ENCODE assay signal across 10 cellular contexts in the genomic region with DNA sequence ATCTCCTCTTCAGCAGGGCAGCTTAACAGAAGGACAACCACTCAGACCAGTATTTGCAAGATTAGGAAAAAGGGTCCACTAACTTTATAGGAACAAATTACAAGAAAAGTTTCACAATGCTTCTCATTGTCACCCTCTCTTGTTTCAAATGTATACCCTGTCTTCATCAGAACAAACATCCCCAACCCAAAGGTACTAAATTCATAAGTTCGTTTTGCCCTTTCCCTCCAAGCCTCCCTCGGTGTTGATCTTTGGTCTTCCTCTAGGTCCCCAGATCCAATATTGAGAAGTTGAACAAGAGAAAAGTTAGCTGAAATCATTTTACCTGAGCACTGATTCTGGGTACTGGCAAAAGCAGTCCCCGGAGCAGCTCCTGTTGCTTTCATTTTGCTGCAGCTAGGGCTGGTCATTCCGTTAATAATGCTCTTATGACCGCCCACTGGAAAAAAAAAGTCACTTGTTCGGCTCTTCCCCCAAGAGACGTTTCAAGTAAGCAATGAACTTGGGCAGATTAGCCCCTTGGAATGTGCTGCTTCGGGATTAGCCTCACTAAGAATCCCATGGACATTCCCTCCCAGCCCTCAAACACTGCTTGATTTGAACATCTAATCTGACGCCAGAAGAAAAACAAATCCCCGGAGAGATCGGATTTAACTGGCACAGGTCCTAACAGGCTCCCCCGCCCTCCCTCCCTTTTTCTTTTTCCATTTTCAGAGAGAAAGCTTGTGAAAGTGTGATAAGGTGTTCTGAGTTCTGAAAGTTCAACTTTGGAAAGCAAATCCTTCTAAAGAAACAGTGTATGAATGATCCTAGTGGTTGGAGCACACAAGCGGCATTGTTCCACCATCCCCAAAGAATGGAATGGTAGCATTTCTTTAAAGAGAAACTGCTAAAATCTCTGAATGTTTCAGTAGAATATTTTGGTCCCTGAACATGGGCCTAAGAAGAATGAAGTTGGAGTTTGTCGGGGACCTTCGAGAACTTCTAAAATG.
A peak's percentile ranks its signal among the peaks of the same experiment; 100 is the strongest.
DNase-seq lines count a peak whose midpoint lies in the region; ATAC-seq, FAIRE-seq and TF ChIP-seq lines count a peak whose summit lies in the region.
"Had no signal": no experiment of that assay in that cellular context is flagged by ENCODE, and none has a peak within 500 bp of the region (broad histone marks: within the 10 kb centered on the region; RNA-seq: fewer than 3 reads in every experiment).

No MANE protein-coding gene starts in this region.

- no peak for FAIRE-seq in D721Med (lab: Jason Lieb, UNC)

- WGBS in spleen, 5 donors: 69 to 83% (median 77%) methylated on average over 15 of the region's 15 CpGs
- 42 to 53% methylated on average over 15 of the region's 15 CpGs for WGBS in lower leg skin, 2 donors

- H3K4me1 ChIP-seq in spleen: no peaks in the 10 kb centered on the region

- H3K4me3 ChIP-seq in coronary artery (peak overlapping the region; percentile 74), spleen (peak overlapping the region in 6 of 8 donors; percentile 5 to 47 (median 12)), lower leg skin (ENCODE audit: low read depth, poor library complexity, severe bottlenecking) (no peak overlapping the region)

- H3K36me3 ChIP-seq in spleen: no peaks in the 10 kb centered on the region

- H3K27ac ChIP-seq in coronary artery (peak overlapping the region; percentile 62 to 70), spleen (peak overlapping the region in 2 of 8 donors; percentile 10 to 16)

- H3K9me3 ChIP-seq in spleen: no peaks in the 10 kb centered on the region

- TF ChIP-seq POLR2A in spleen (IDR thresholded peaks at IDR 0.05) (no peak), lower leg skin (IDR thresholded peaks at IDR 0.05) (no peak)

- intact Hi-C loops in spleen (cut with DNase I; ENCODE audit: low total_unique reads): no loop called here
- intact Hi-C loops in lower leg skin (cut with DNase I; ENCODE audit: low total_unique reads): loop anchor here (5.0 kb wide), 1 partner anchor 232 kb away; no protein-coding TSS in a partner anchor

- H3K27me3 ChIP-seq in spleen (replicated peaks in 1 of 7): no peaks in the 10 kb centered on the region

- ATAC-seq in left lobe of liver: peak; percentile 85

- TF ChIP-seq CTCF in coronary artery (IDR thresholded peaks at IDR 0.05) (no peak), spleen (IDR thresholded peaks at IDR 0.05 in 8 of 11, conservative IDR thresholded peaks at IDR 0.05 in 3 of 11) (no peak), D721Med (IDR thresholded peaks at IDR 0.05; ENCODE audit: insufficient read depth, missing control alignments) (no peak), lower leg skin (IDR thresholded peaks at IDR 0.05) (no peak)

- peak; percentile 9 for DNase-seq in HPDE6-E6E7 (ENCODE audit: extremely low spot score)
- peak; percentile 74 for DNase-seq in coronary artery (ENCODE audit: low spot score)
- DNase-seq in left lobe of liver (ENCODE audit: low spot score): no peak
- DNase-seq in spleen: no peak
- no peak for DNase-seq in NOMO-1 (lab: John Stamatoyannopoulos, UW; ENCODE audit: unreplicated experiment in 2 of 2)
- DNase-seq in D721Med (ENCODE audit: insufficient read length, low spot score): no peak
- DNase-seq in iPS-NIHi7 (ENCODE audit: extremely low spot score): no peak
- no peak for DNase-seq in lower leg skin (ENCODE audit: low spot score in 2 of 2)
- DNase-seq: NCI-H146, T-helper 2 cell had no signal

Comparison
In these comparisons a context has a peak if more than half of its experiments do, and no peak if none do; other contexts are left out.
1. DNase-seq: peak in HPDE6-E6E7 (single experiment) and coronary artery (single experiment); none in left lobe of liver (single experiment), spleen (single experiment), NOMO-1 (0 of 2), D721Med (single experiment), iPS-NIHi7 (single experiment) and lower leg skin (0 of 2).